In genomic region chr11:43376594-43376993, GRCh38 we compare ENCODE assay signal across 14 cellular contexts. TPM values are rescaled to one million over a fixed set of nuclear protein-coding genes. Genes with fewer than 3 reads are reported as not detected.
DNase-seq lines count a peak whose midpoint lies in the region; ATAC-seq and TF ChIP-seq lines count a peak whose summit lies in the region.
"Had no signal": no experiment of that assay in that cellular context is flagged by ENCODE, and none has a peak within 500 bp of the region (broad histone marks: within the 10 kb centered on the region; RNA-seq: fewer than 3 reads in every experiment).

No MANE protein-coding gene starts in this region.

- H3K27ac ChIP-seq in SJSA1 (peak overlapping the region; percentile 8; the same call in 1 of the 2 replicates), upper lobe of right lung (no peak overlapping the region)

- H3K4me3 Mint-ChIP-seq in activated naive CD8-positive, alpha-beta T cell treated with anti-CD3 and anti-CD28 coated beads, Interleukin-2, amount 50 U/mL, for 24 hours, result no peak overlapping the region
- no peak overlapping the region for H3K4me3 Mint-ChIP-seq in activated naive CD8-positive, alpha-beta T cell treated with anti-CD3 and anti-CD28 coated beads for 36 hours
- H3K4me3 Mint-ChIP-seq: activated naive CD4-positive, alpha-beta T cell treated with anti-CD3 and anti-CD28 coated beads, Interleukin-2, amount 50 U/mL, for 24 hours had no signal

- no peak for DNase-seq in activated naive CD8-positive, alpha-beta T cell treated with anti-CD3 and anti-CD28 coated beads, Interleukin-2, amount 50 U/mL, for 24 hours
- DNase-seq in activated naive CD8-positive, alpha-beta T cell treated with anti-CD3 and anti-CD28 coated beads for 36 hours, result no peak
- DNase-seq in SJSA1 (ENCODE audit: low read depth in 1 of 2, low spot score in 2 of 2), result no peak
- peak; percentile 81 for DNase-seq in fibroblast of villous mesenchyme (ENCODE audit: low read depth)
- DNase-seq in upper lobe of right lung, result no peak
- no peak for DNase-seq in mesenteric fat pad (ENCODE audit: low spot score)
- DNase-seq in occipital lobe (lab: John Stamatoyannopoulos, UW), result no peak
- DNase-seq: activated CD4-positive, alpha-beta T cell treated with anti-CD3 and anti-CD28 coated beads for 4 hours; Karpas-422; NCI-H446; SHP77; stimulated activated naive CD4-positive, alpha-beta T cell treated with Interleukin-2 at 50 U/mL for 16 hours had no signal

- H3K36me3 Mint-ChIP-seq in activated naive CD8-positive, alpha-beta T cell treated with anti-CD3 and anti-CD28 coated beads, Interleukin-2, amount 50 U/mL, for 24 hours (ENCODE audit: low read depth), result peaks cover 28% of the 10 kb centered on the region
- H3K36me3 Mint-ChIP-seq in activated naive CD8-positive, alpha-beta T cell treated with anti-CD3 and anti-CD28 coated beads for 36 hours, result peaks cover 13% of the 10 kb centered on the region

- no peaks in the 10 kb centered on the region for H3K27me3 ChIP-seq in SJSA1 (replicated peaks)
- H3K27me3 ChIP-seq in upper lobe of right lung, result no peaks in the 10 kb centered on the region

- TF ChIP-seq CTCF in fibroblast of villous mesenchyme (IDR thresholded peaks at IDR 0.05; ENCODE audit: insufficient read depth, low read depth, low read length) (no peak), upper lobe of right lung (IDR thresholded peaks at IDR 0.05) (no peak)

- H3K4me1 Mint-ChIP-seq in activated naive CD8-positive, alpha-beta T cell treated with anti-CD3 and anti-CD28 coated beads, Interleukin-2, amount 50 U/mL, for 24 hours, result peaks cover 8% of the 10 kb centered on the region
- peaks cover 21% of the 10 kb centered on the region for H3K4me1 Mint-ChIP-seq in activated naive CD8-positive, alpha-beta T cell treated with anti-CD3 and anti-CD28 coated beads for 36 hours

- H3K4me3 ChIP-seq in SJSA1 (no peak overlapping the region), fibroblast of villous mesenchyme (ENCODE audit: low read depth, low read length) (no peak overlapping the region), upper lobe of right lung (no peak overlapping the region)

- ATAC-seq in activated naive CD8-positive, alpha-beta T cell treated with anti-CD3 and anti-CD28 coated beads, Interleukin-2, amount 50 U/mL, for 24 hours, result no peak
- ATAC-seq in upper lobe of right lung (peak; percentile 95), GM21367 (IDR thresholded peaks at IDR 0.05; ENCODE audit: unreplicated experiment) (no peak)

- H3K9me3 ChIP-seq in SJSA1 (replicated peaks), result no peaks in the 10 kb centered on the region
- no peaks in the 10 kb centered on the region for H3K9me3 ChIP-seq in upper lobe of right lung

- peak overlapping the region; percentile 27 for H3K27ac Mint-ChIP-seq in activated naive CD8-positive, alpha-beta T cell treated with anti-CD3 and anti-CD28 coated beads, Interleukin-2, amount 50 U/mL, for 24 hours
- no peak overlapping the region for H3K27ac Mint-ChIP-seq in activated naive CD8-positive, alpha-beta T cell treated with anti-CD3 and anti-CD28 coated beads for 36 hours
- H3K27ac Mint-ChIP-seq: activated naive CD4-positive, alpha-beta T cell treated with anti-CD3 and anti-CD28 coated beads, Interleukin-2, amount 50 U/mL, for 24 hours had no signal

- no peaks in the 10 kb centered on the region for H3K27me3 Mint-ChIP-seq in activated naive CD8-positive, alpha-beta T cell treated with anti-CD3 and anti-CD28 coated beads, Interleukin-2, amount 50 U/mL, for 24 hours
- no peaks in the 10 kb centered on the region for H3K27me3 Mint-ChIP-seq in activated naive CD8-positive, alpha-beta T cell treated with anti-CD3 and anti-CD28 coated beads for 36 hours
- H3K27me3 Mint-ChIP-seq: activated naive CD4-positive, alpha-beta T cell treated with anti-CD3 and anti-CD28 coated beads, Interleukin-2, amount 50 U/mL, for 24 hours had no signal

- H3K36me3 ChIP-seq in SJSA1, result peaks cover 31% of the 10 kb centered on the region
- H3K36me3 ChIP-seq in upper lobe of right lung, result peaks cover 11% of the 10 kb centered on the region

- intact Hi-C loops in upper lobe of right lung (cut with DNase I), result no loop called here

- H3K9me3 Mint-ChIP-seq in activated naive CD8-positive, alpha-beta T cell treated with anti-CD3 and anti-CD28 coated beads, Interleukin-2, amount 50 U/mL, for 24 hours, result no peaks in the 10 kb centered on the region
- H3K9me3 Mint-ChIP-seq in activated naive CD8-positive, alpha-beta T cell treated with anti-CD3 and anti-CD28 coated beads for 36 hours, result no peaks in the 10 kb centered on the region
- H3K9me3 Mint-ChIP-seq: activated naive CD4-positive, alpha-beta T cell treated with anti-CD3 and anti-CD28 coated beads, Interleukin-2, amount 50 U/mL, for 24 hours had no signal

- H3K4me1 ChIP-seq in SJSA1 (replicated peaks) (peaks cover 11% of the 10 kb centered on the region), upper lobe of right lung (peaks cover 17% of the 10 kb centered on the region)

RNA-seq across cellular contexts. Expression of gene TTC17, which starts 17.9 kb away (rescaled TPM):
- total RNA-seq in activated naive CD8-positive, alpha-beta T cell treated with anti-CD3 and anti-CD28 coated beads for 36 hours, result 10 to 100 TPM; 34.4 to 37.7 TPM
- 66.4 and 98.5 TPM in 2 replicates for total RNA-seq in SJSA1 (2014; rRNA removed; shearing (Covaris generic))
- 69.3 and 107 TPM in 2 replicates for total RNA-seq in fibroblast of villous mesenchyme
- 94.4 TPM for total RNA-seq in upper lobe of right lung
- total RNA-seq in mesenteric fat pad, result 69.3 TPM
- total RNA-seq in occipital lobe, result 109 TPM
